Comparison of ENCODE assay signal across 20 cellular contexts in the genomic region with DNA sequence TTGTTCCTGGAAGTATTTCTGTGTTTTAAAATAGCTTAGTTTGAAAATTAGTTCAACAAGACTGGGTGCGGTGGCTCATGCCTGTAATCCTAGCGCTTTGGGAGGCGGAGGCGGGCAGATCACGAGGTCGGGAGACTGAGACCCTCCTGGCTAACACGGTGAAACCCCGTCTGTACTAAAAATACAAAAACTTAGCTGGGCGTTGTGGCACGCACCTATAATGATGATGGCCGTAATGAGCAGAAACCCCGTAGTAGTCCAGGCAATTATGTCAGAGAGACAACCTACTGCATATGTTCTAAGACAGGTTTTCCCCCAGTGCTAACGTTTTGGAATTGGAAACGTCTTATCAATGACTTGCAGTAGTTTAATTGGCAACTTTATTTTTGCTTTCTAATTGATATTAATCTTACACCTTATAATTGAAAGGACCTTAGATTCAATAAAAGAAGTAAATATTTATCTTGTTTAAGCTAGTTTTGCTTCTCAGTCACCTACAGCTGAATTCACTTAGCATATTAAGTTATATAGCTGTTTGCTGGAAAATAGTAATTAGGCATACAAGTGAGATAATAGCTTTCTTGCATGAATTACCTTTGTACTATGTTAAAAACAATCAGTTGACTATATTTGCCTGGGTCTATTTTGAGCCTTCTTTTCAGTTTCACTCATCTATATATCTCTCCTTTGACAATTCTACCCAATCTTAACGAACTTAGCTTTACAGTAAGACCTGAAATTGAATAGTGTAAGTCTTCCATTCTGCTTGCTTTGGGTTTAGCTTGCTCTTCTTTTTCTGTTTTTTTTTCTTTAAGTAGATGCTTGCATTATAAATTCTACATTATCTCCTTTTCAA. TPM values are rescaled to one million over a fixed set of nuclear protein-coding genes. Genes with fewer than 3 reads are reported as not detected.
A peak's percentile ranks its signal among the peaks of the same experiment; 100 is the strongest.
DNase-seq lines count a peak whose midpoint lies in the region; ATAC-seq and TF ChIP-seq lines count a peak whose summit lies in the region.
"Had no signal": no experiment of that assay in that cellular context is flagged by ENCODE, and none has a peak within 500 bp of the region (broad histone marks: within the 10 kb centered on the region; RNA-seq: fewer than 3 reads in every experiment).

No MANE protein-coding gene starts in this region.

- CTCF ChIA-PET in OCI-LY7 (lab: Charles Lee; ENCODE audit: unreplicated experiment), result interaction anchor here (0.7 to 2.1 kb wide), 3 partner anchors 9 to 16 kb away, joined by 3 to 5 read pairs (median 3); no protein-coding TSS in a partner anchor

- peak overlapping the region; percentile 99 for H3K27ac ChIP-seq in OCI-LY7 (ENCODE audit: low read depth, low read length, poor library complexity, severe bottlenecking)
- H3K27ac ChIP-seq: 22Rv1, BLaER1 had no signal

- no peak overlapping the region for H3K4me3 Mint-ChIP-seq in activated naive CD8-positive, alpha-beta T cell treated with anti-CD3 and anti-CD28 coated beads for 36 hours
- H3K4me3 Mint-ChIP-seq in activated naive CD8-positive, alpha-beta T cell treated with anti-CD3 and anti-CD28 coated beads, Interleukin-2, amount 50 U/mL, for 24 hours, result no peak overlapping the region
- H3K4me3 Mint-ChIP-seq: CD8-positive, alpha-beta memory T cell had no signal

- DNase-seq in activated naive CD8-positive, alpha-beta T cell treated with anti-CD3 and anti-CD28 coated beads for 36 hours, result no peak
- no peak for DNase-seq in activated naive CD8-positive, alpha-beta T cell treated with anti-CD3 and anti-CD28 coated beads, Interleukin-2, amount 50 U/mL, for 24 hours
- DNase-seq in OCI-LY7 (ENCODE audit: low spot score) (peak; percentile 70), GOT3 (lab: John Stamatoyannopoulos, UW) (no peak), amygdala (lab: John Stamatoyannopoulos, UW) (no peak), OCI-M1 (lab: John Stamatoyannopoulos, UW) (no peak)
- DNase-seq: CD8-positive, alpha-beta memory T cell; DND-41; IMR-90; NCI-H1436; NCI-H2081; NCI-H2227 treated with DMSO at 0.1 percent for 48 hours; NCI-H524 treated with DMSO at 0.1 percent for 48 hours; PC-3; T1000 had no signal

- H3K9me3 ChIP-seq in OCI-LY7 (ENCODE audit: low read length), result no peaks in the 10 kb centered on the region
- H3K9me3 ChIP-seq: BLaER1, HAP-1 had no signal

- H3K4me1 ChIP-seq in OCI-LY7 (ENCODE audit: insufficient read depth, low read length, poor library complexity, severe bottlenecking), result peaks cover 99% of the 10 kb centered on the region
- H3K4me1 ChIP-seq: HAP-1 had no signal

- H3K36me3 Mint-ChIP-seq in activated naive CD8-positive, alpha-beta T cell treated with anti-CD3 and anti-CD28 coated beads for 36 hours, result peaks cover 1% of the 10 kb centered on the region
- H3K36me3 Mint-ChIP-seq in activated naive CD8-positive, alpha-beta T cell treated with anti-CD3 and anti-CD28 coated beads, Interleukin-2, amount 50 U/mL, for 24 hours (ENCODE audit: low read depth), result peaks cover 7% of the 10 kb centered on the region

- H3K27ac Mint-ChIP-seq in activated naive CD8-positive, alpha-beta T cell treated with anti-CD3 and anti-CD28 coated beads for 36 hours, result peak overlapping the region; percentile 61
- no peak overlapping the region for H3K27ac Mint-ChIP-seq in activated naive CD8-positive, alpha-beta T cell treated with anti-CD3 and anti-CD28 coated beads, Interleukin-2, amount 50 U/mL, for 24 hours
- H3K27ac Mint-ChIP-seq: CD8-positive, alpha-beta memory T cell had no signal

- H4K20me1 ChIP-seq in OCI-LY7 (ENCODE audit: insufficient read depth, low read length), result no peaks in the 10 kb centered on the region
- H4K20me1 ChIP-seq: BLaER1 had no signal

- BruUV-seq in OCI-LY7 (replicated peaks; lab: Mats Ljungman, UMichigan), result no TSS peak

- peaks cover 56% of the 10 kb centered on the region for H3K36me3 ChIP-seq in OCI-LY7 (ENCODE audit: insufficient read depth, low read length)
- H3K36me3 ChIP-seq: BLaER1, HAP-1 had no signal

- peak overlapping the region; percentile 49 for H3K4me2 ChIP-seq in OCI-LY7 (ENCODE audit: low read length)
- H3K4me2 ChIP-seq: BLaER1 had no signal

- H3K79me2 ChIP-seq in OCI-LY7 (ENCODE audit: insufficient read depth, low read depth, low read length), result peaks cover 45% of the 10 kb centered on the region

- ATAC-seq in activated naive CD8-positive, alpha-beta T cell treated with anti-CD3 and anti-CD28 coated beads, Interleukin-2, amount 50 U/mL, for 24 hours, result no peak
- ATAC-seq in HG03432 (IDR thresholded peaks at IDR 0.05; ENCODE audit: unreplicated experiment) (peak; percentile 34), GM21717 (IDR thresholded peaks at IDR 0.05; ENCODE audit: unreplicated experiment) (no peak)
- ATAC-seq: PC-3 had no signal

- H3K4me1 Mint-ChIP-seq in activated naive CD8-positive, alpha-beta T cell treated with anti-CD3 and anti-CD28 coated beads for 36 hours, result peaks cover 34% of the 10 kb centered on the region
- H3K4me1 Mint-ChIP-seq in activated naive CD8-positive, alpha-beta T cell treated with anti-CD3 and anti-CD28 coated beads, Interleukin-2, amount 50 U/mL, for 24 hours, result peaks cover 68% of the 10 kb centered on the region

- no peaks in the 10 kb centered on the region for H3K27me3 Mint-ChIP-seq in activated naive CD8-positive, alpha-beta T cell treated with anti-CD3 and anti-CD28 coated beads for 36 hours
- H3K27me3 Mint-ChIP-seq in activated naive CD8-positive, alpha-beta T cell treated with anti-CD3 and anti-CD28 coated beads, Interleukin-2, amount 50 U/mL, for 24 hours, result no peaks in the 10 kb centered on the region

- POLR2A ChIA-PET in OCI-LY7 (lab: Charles Lee), result interaction anchor here (0.6 to 3.5 kb wide), 25 partner anchors 8 to 105 kb away, joined by 3 to 38 read pairs (median 4); a partner anchor contains a TSS

- no peaks in the 10 kb centered on the region for H3K9me3 Mint-ChIP-seq in activated naive CD8-positive, alpha-beta T cell treated with anti-CD3 and anti-CD28 coated beads for 36 hours
- H3K9me3 Mint-ChIP-seq in activated naive CD8-positive, alpha-beta T cell treated with anti-CD3 and anti-CD28 coated beads, Interleukin-2, amount 50 U/mL, for 24 hours, result no peaks in the 10 kb centered on the region
- H3K9me3 Mint-ChIP-seq: CD8-positive, alpha-beta memory T cell had no signal

- no peak for TF ChIP-seq CTCF in OCI-LY7 (conservative IDR thresholded peaks at IDR 0.05; ENCODE audit: low read length)

- no peaks in the 10 kb centered on the region for H3K9me2 ChIP-seq in OCI-LY7 (ENCODE audit: insufficient read depth, low read length)

- H3K4me3 ChIP-seq in OCI-LY7 (ENCODE audit: low read depth, low read length, poor library complexity, severe bottlenecking), result peak overlapping the region; percentile 8
- H3K4me3 ChIP-seq: BLaER1, HAP-1 had no signal

- intact Hi-C loops in OCI-LY7 (cut with micrococcal nuclease; ENCODE audit: unreplicated experiment), result no loop called here

- no peak overlapping the region for H2AFZ ChIP-seq in OCI-LY7 (ENCODE audit: low read length)

RNA-seq across cellular contexts. Expression of a gene that starts 15.6 kb away (rescaled TPM):
- total RNA-seq in activated naive CD8-positive, alpha-beta T cell treated with anti-CD3 and anti-CD28 coated beads for 36 hours, result 1 to 10 TPM; 6.4 to 7.0 TPM
- 68.4 and 73.3 TPM in 2 replicates for total RNA-seq in OCI-LY7 (2014; rRNA removed; shearing (Covaris generic))
- 106 and 114 TPM in 2 replicates for total RNA-seq in OCI-LY7 (2022)
- total RNA-seq: IMR-90, PC-3 had no signal

RNA-seq across cellular contexts. Expression of a gene that starts 43.4 kb away (rescaled TPM):
- 100 to 1,000 TPM; 143 to 152 TPM for total RNA-seq in activated naive CD8-positive, alpha-beta T cell treated with anti-CD3 and anti-CD28 coated beads for 36 hours
- total RNA-seq in OCI-LY7 (2014; rRNA removed; shearing (Covaris generic)), result 12.3 and 13.7 TPM in 2 replicates
- total RNA-seq in OCI-LY7 (2022), result 9.7 and 10.3 TPM in 2 replicates
- total RNA-seq: IMR-90, PC-3 had no signal

RNA-seq across cellular contexts. Expression of a gene that starts 47.8 kb away (rescaled TPM):
- 100 to 1,000 TPM; 270 to 290 TPM for total RNA-seq in activated naive CD8-positive, alpha-beta T cell treated with anti-CD3 and anti-CD28 coated beads for 36 hours
- total RNA-seq in OCI-LY7 (2014; rRNA removed; shearing (Covaris generic)), result 56.9 and 59.6 TPM in 2 replicates
- total RNA-seq in OCI-LY7 (2022), result 146 and 177 TPM in 2 replicates

Comparison
In these comparisons a context has a peak if more than half of its experiments do, and no peak if none do; other contexts are left out.
1. RNA of a gene that starts 15.6 kb away (total RNA-seq): 68.4 to 114 TPM in OCI-LY7; 6.4 to 7.0 TPM in activated naive CD8-positive, alpha-beta T cell treated with anti-CD3 and anti-CD28 coated beads for 36 hours; every median in the first group is over 4 times any median in the second.
2. RNA of a gene that starts 43.4 kb away (total RNA-seq): 143 to 152 TPM in activated naive CD8-positive, alpha-beta T cell treated with anti-CD3 and anti-CD28 coated beads for 36 hours; 9.7 to 13.7 TPM in OCI-LY7; every median in the first group is over 4 times any median in the second.